ENCODE assay signal across 19 cellular contexts in the genomic region with DNA sequence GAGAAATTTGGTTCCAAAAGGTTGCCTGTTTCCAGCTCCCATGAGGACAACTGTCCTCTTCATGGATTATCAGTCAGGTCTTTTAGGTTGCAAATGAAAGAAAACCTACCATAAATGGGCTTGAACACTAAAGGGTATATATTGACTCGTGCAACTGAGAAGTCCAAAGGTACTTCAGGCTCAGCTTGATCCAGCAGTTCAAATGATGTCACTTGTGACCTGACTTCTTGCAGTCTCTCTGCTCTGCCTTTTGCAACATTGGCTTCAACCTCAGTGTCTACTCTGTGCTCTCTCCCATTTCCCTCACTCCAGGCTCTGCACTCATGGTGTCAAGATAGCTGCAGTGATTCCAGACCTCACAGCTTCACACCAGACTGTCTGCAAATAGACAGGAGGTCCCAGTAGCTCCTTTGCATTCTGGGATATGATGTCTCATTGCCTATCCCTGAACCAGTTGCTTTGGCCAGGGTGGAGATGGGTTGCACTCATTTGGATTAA. TPM values are rescaled to one million over a fixed set of nuclear protein-coding genes. Genes with fewer than 3 reads are reported as not detected.
A peak's percentile ranks its signal among the peaks of the same experiment; 100 is the strongest.
DNase-seq lines count a peak whose midpoint lies in the region; ATAC-seq, FAIRE-seq and TF ChIP-seq lines count a peak whose summit lies in the region.
"Had no signal": no experiment of that assay in that cellular context is flagged by ENCODE, and none has a peak within 500 bp of the region (broad histone marks: within the 10 kb centered on the region; RNA-seq: fewer than 3 reads in every experiment).

No MANE protein-coding gene starts in this region.

- intact Hi-C loops in activated naive CD4-positive, alpha-beta T cell treated with anti-CD3 and anti-CD28 coated beads for 36 hours (cut with micrococcal nuclease): no loop called here

- H3K36me3 Mint-ChIP-seq in H9 (ENCODE audit: insufficient read depth in 1 of 3, low read depth in 3 of 3) (no peaks in the 10 kb centered on the region), osteocyte (ENCODE audit: unreplicated experiment) (no peaks in the 10 kb centered on the region)
- no peaks in the 10 kb centered on the region for H3K36me3 Mint-ChIP-seq in activated naive CD4-positive, alpha-beta T cell treated with anti-CD3 and anti-CD28 coated beads for 36 hours (ENCODE audit: low read depth)

- H2BK12ac ChIP-seq in H9 (ENCODE audit: insufficient read length, low read depth, low read length): no peak overlapping the region

- no peaks in the 10 kb centered on the region for H3K4me1 ChIP-seq in H9 (ENCODE audit: insufficient read depth, low read length)
- H3K4me1 ChIP-seq: BE2C, Caco-2 had no signal

- H2AFZ ChIP-seq in H9 (ENCODE audit: low read length): no peak overlapping the region
- H2AFZ ChIP-seq: GM23248 had no signal

- no peak overlapping the region for H2BK20ac ChIP-seq in H9 (ENCODE audit: low read depth, low read length, poor library complexity, severe bottlenecking)

- DNase-seq in H9 (peak; percentile 2), HTR-8/SVneo (ENCODE audit: insufficient read length, low spot score) (no peak), left lobe of liver (ENCODE audit: low spot score) (peak; percentile 22), osteocyte (ENCODE audit: extremely low spot score, unreplicated experiment) (peak; percentile 17)
- no peak for DNase-seq in activated naive CD4-positive, alpha-beta T cell treated with anti-CD3 and anti-CD28 coated beads for 36 hours
- DNase-seq: ACHN; BE2C; CD4-positive, alpha-beta T cell; DMS153; DMS79; GDM1; GM23248; HCEC 1CT had no signal

- no CpG with 5 or more reads among the region's 1 CpG for WGBS in H9 (ENCODE audit: extremely low coverage, insufficient read length, low lambda C conversion rate)

- H4K20me1 ChIP-seq in H9 (ENCODE audit: control insufficient read depth, insufficient read depth, insufficient read length): no peaks in the 10 kb centered on the region

- H3K27ac ChIP-seq in H9 (ENCODE audit: insufficient read length, low read depth, low read length): no peak overlapping the region
- H3K27ac ChIP-seq: GM23248 had no signal

- FAIRE-seq in HTR-8/SVneo (lab: Jason Lieb, UNC): peak; percentile 38
- FAIRE-seq: A204.1, D721Med, GM12892, GM18507 had no signal

- H2BK5ac ChIP-seq in H9 (ENCODE audit: insufficient read length, low read length): no peak overlapping the region

- H3T11ph ChIP-seq in H9 (ENCODE audit: low read length): no peak overlapping the region

- no peaks in the 10 kb centered on the region for H3K9me3 ChIP-seq in H9 (ENCODE audit: control insufficient read depth, low read depth, low read length)
- H3K9me3 ChIP-seq: BE2C, Caco-2 had no signal

- no peaks in the 10 kb centered on the region for H3K79me2 ChIP-seq in H9 (ENCODE audit: insufficient read depth, low read length)

- H3K18ac ChIP-seq in H9 (ENCODE audit: insufficient read length, low read depth, low read length): no peak overlapping the region

- no peak overlapping the region for H2BK120ac ChIP-seq in H9 (ENCODE audit: low read depth, low read length, poor library complexity, severe bottlenecking)

- CTCF ChIA-PET in activated naive CD4-positive, alpha-beta T cell treated with anti-CD3 and anti-CD28 coated beads for 36 hours (lab: Charles Lee): interaction anchor here (0.9 to 1.9 kb wide), 2 partner anchors 42 to 188 kb away, joined by 3 to 7 read pairs; no protein-coding TSS in a partner anchor

- H4K91ac ChIP-seq in H9 (ENCODE audit: insufficient read length, low read depth, low read length): no peak overlapping the region

- no peak for TF ChIP-seq CTCF in H9 (conservative IDR thresholded peaks at IDR 0.05)
- no peak for TF ChIP-seq CTCF in osteocyte (IDR thresholded peaks at IDR 0.05)

- no peaks in the 10 kb centered on the region for H3K79me1 ChIP-seq in H9 (ENCODE audit: insufficient read depth, low read depth, low read length, poor library complexity, severe bottlenecking)

- H3K4ac ChIP-seq in H9 (ENCODE audit: low read depth, low read length): no peak overlapping the region

- no peak overlapping the region for H3K27ac Mint-ChIP-seq in H9
- no peak overlapping the region for H3K27ac Mint-ChIP-seq in osteocyte (ENCODE audit: unreplicated experiment)
- H3K27ac Mint-ChIP-seq in activated naive CD4-positive, alpha-beta T cell treated with anti-CD3 and anti-CD28 coated beads for 36 hours: no peak overlapping the region
- H3K27ac Mint-ChIP-seq: CD4-positive, alpha-beta T cell had no signal

- H3K4me3 Mint-ChIP-seq in H9: no peak overlapping the region
- H3K4me3 Mint-ChIP-seq in osteocyte (ENCODE audit: unreplicated experiment): no peak overlapping the region
- no peak overlapping the region for H3K4me3 Mint-ChIP-seq in activated naive CD4-positive, alpha-beta T cell treated with anti-CD3 and anti-CD28 coated beads for 36 hours
- H3K4me3 Mint-ChIP-seq: CD4-positive, alpha-beta T cell had no signal

- H3K9ac ChIP-seq in H9 (ENCODE audit: extremely low read depth, insufficient read length, low read length): no peak overlapping the region
- H3K9ac ChIP-seq: GM23248 had no signal

- H4K5ac ChIP-seq in H9 (ENCODE audit: insufficient read length, low read depth, low read length): no peak overlapping the region

- H3K9me3 Mint-ChIP-seq in H9 (no peaks in the 10 kb centered on the region), osteocyte (ENCODE audit: unreplicated experiment) (no peaks in the 10 kb centered on the region)
- H3K9me3 Mint-ChIP-seq in activated naive CD4-positive, alpha-beta T cell treated with anti-CD3 and anti-CD28 coated beads for 36 hours: no peaks in the 10 kb centered on the region
- H3K9me3 Mint-ChIP-seq: CD4-positive, alpha-beta T cell had no signal

- H3K27me3 Mint-ChIP-seq in H9 (ENCODE audit: low read depth): peaks cover 28% of the 10 kb centered on the region
- H3K27me3 Mint-ChIP-seq in osteocyte (ENCODE audit: unreplicated experiment): peaks cover 3% of the 10 kb centered on the region
- H3K27me3 Mint-ChIP-seq in activated naive CD4-positive, alpha-beta T cell treated with anti-CD3 and anti-CD28 coated beads for 36 hours (ENCODE audit: low read depth): peaks cover 3% of the 10 kb centered on the region

- no peak overlapping the region for H3K56ac ChIP-seq in H9 (ENCODE audit: insufficient read length, low read depth, low read length)

- no peak overlapping the region for H2BK15ac ChIP-seq in H9 (ENCODE audit: low read depth, low read length)

- no peaks in the 10 kb centered on the region; the same call in 1 of the 2 replicates for H3K27me3 ChIP-seq in H9 (ENCODE audit: insufficient read depth, low read length)

- H2AK5ac ChIP-seq in H9 (ENCODE audit: insufficient read length, low read length): no peak overlapping the region

- no peaks in the 10 kb centered on the region for H3K23me2 ChIP-seq in H9 (ENCODE audit: insufficient read length, low read depth, low read length, poor library complexity, severe bottlenecking)

- no peak overlapping the region for H3K14ac ChIP-seq in H9 (ENCODE audit: insufficient read depth, low read length)

- no peak overlapping the region for H3K23ac ChIP-seq in H9 (ENCODE audit: insufficient read length, low read depth, low read length)

- no peak for ATAC-seq in left lobe of liver
- ATAC-seq in HG03025 (IDR thresholded peaks at IDR 0.05; ENCODE audit: low FRiP score, unreplicated experiment): no peak

- no peak overlapping the region for H3K4me2 ChIP-seq in H9 (ENCODE audit: insufficient read depth, insufficient read length, low read length)

- peaks cover 9 to 10% of the 10 kb centered on the region in 2 experiments for H3K4me1 Mint-ChIP-seq in H9
- no peaks in the 10 kb centered on the region for H3K4me1 Mint-ChIP-seq in osteocyte (ENCODE audit: unreplicated experiment)
- H3K4me1 Mint-ChIP-seq in activated naive CD4-positive, alpha-beta T cell treated with anti-CD3 and anti-CD28 coated beads for 36 hours (ENCODE audit: low read depth): peaks cover under 1% of the 10 kb centered on the region

- H4K8ac ChIP-seq in H9 (replicated peaks; ENCODE audit: insufficient read length, low read depth, low read length): no peak overlapping the region

RNA-seq across cellular contexts. Expression of gene CALB2, which starts 5.5 kb away (rescaled TPM):
- total RNA-seq in H9 (2021): 0.85 and 0.97 TPM in 2 replicates
- total RNA-seq in left lobe of liver: not detected
- not detected in 2 replicates for total RNA-seq in osteocyte
- not detected for total RNA-seq in activated naive CD4-positive, alpha-beta T cell treated with anti-CD3 and anti-CD28 coated beads for 36 hours
- total RNA-seq: Caco-2; CD4-positive, alpha-beta T cell had no signal

Comparison
In these comparisons a context has a peak if more than half of its experiments do, and no peak if none do; other contexts are left out.
1. DNase-seq: peak in H9 (single experiment), left lobe of liver (single experiment) and osteocyte (single experiment); none in HTR-8/SVneo (single experiment) and activated naive CD4-positive, alpha-beta T cell treated with anti-CD3 and anti-CD28 coated beads for 36 hours (single experiment).